25 cellular contexts compared by ENCODE assay signal in genomic region chr1:66147226-66147625, GRCh38.
DNase-seq lines count a peak whose midpoint lies in the region; ATAC-seq, FAIRE-seq and TF ChIP-seq lines count a peak whose summit lies in the region.
"Had no signal": no experiment of that assay in that cellular context is flagged by ENCODE, and none has a peak within 500 bp of the region (broad histone marks: within the 10 kb centered on the region; RNA-seq: fewer than 3 reads in every experiment).

No MANE protein-coding gene starts in this region.

- H3K9me2 ChIP-seq in GM23338 (ENCODE audit: insufficient read depth), result no peaks in the 10 kb centered on the region

- H3K27me3 ChIP-seq in GM23338 (ENCODE audit: insufficient read depth) (no peaks in the 10 kb centered on the region), dorsolateral prefrontal cortex (no peaks in the 10 kb centered on the region), HepG2 (ENCODE audit: control insufficient read depth in 1 of 2, insufficient read depth in 2 of 2, low read length in 2 of 2) (no peaks in the 10 kb centered on the region)
- H3K27me3 ChIP-seq: BLaER1 had no signal

- ATAC-seq in GM23338, result no peak
- ATAC-seq in HepG2, result peak; percentile 93
- no peak for ATAC-seq in HG03196 (IDR thresholded peaks at IDR 0.05; ENCODE audit: unreplicated experiment)
- no peak for ATAC-seq in HG02981 (IDR thresholded peaks at IDR 0.05; ENCODE audit: unreplicated experiment)

- no peaks in the 10 kb centered on the region for H3K9me3 Mint-ChIP-seq in GM23338
- H3K9me3 Mint-ChIP-seq: CD8-positive, alpha-beta memory T cell; HFFc6 had no signal

- no peak for TF ChIP-seq CTCF in GM23338 (conservative IDR thresholded peaks at IDR 0.05; ENCODE audit: low read depth in 2 of 2)
- TF ChIP-seq CTCF in dorsolateral prefrontal cortex (IDR thresholded peaks at IDR 0.05 in 54 of 56, conservative IDR thresholded peaks at IDR 0.05 in 2 of 56; ENCODE audit: low read depth in 1 of 56, partially characterized antibody in 56 of 56), result no peak
- no peak for TF ChIP-seq CTCF in HepG2 (CRISPR knock-in tag; IDR thresholded peaks at IDR 0.05)

- in situ Hi-C loops in HepG2 (cut with HindIII; ENCODE audit: extremely low pct_ligation_motif_present, low pct_unique_long_range_greater_than_20kb), result no loop called here

- intact Hi-C loops in dorsolateral prefrontal cortex (cut with DNase I) (no loop called here), HepG2 (cut with micrococcal nuclease; ENCODE audit: unreplicated experiment) (no loop called here)

- no peaks in the 10 kb centered on the region for H3K27me3 Mint-ChIP-seq in GM23338 (ENCODE audit: insufficient read depth, low read depth, poor library complexity)

- TF ChIP-seq EP300 in HepG2 (IDR thresholded peaks at IDR 0.05; ENCODE audit: low read depth in 2 of 2, low read length in 2 of 2), result peak in 1 of 2 experiments; percentile 54; a peak in 1 of 4 replicates
- TF ChIP-seq EP300 in HepG2 (CRISPR knock-in tag; IDR thresholded peaks at IDR 0.05; ENCODE audit: borderline replicate concordance), result no peak

- DNase-seq in GM23338 (ENCODE audit: low spot score), result no peak
- no peak for DNase-seq in dorsolateral prefrontal cortex
- peak; percentile 16 for DNase-seq in HepG2 (ENCODE audit: low spot score)
- DNase-seq in retina, result peak; percentile 55
- no peak for DNase-seq in stimulated activated CD4-positive, alpha-beta T cell treated with anti-CD3 and anti-CD28 coated beads, Interleukin-4, amount 100 ng/mL, for 1 hour
- DNase-seq in AG20443 (ENCODE audit: low spot score), result no peak
- DNase-seq: 8988T; CD4-positive, CD25-positive, alpha-beta regulatory T cell; CD8-positive, alpha-beta memory T cell; DMS 273 treated with DMSO at 0.1 percent for 48 hours; DMS79; EL; GDM1; GOT3; HFFc6 had no signal

- no peaks in the 10 kb centered on the region for H3K9me3 ChIP-seq in HepG2 (ENCODE audit: low read length)
- H3K9me3 ChIP-seq: BLaER1, HAP-1 had no signal

- no peaks in the 10 kb centered on the region for H4K20me1 ChIP-seq in GM23338 (replicated peaks; ENCODE audit: insufficient read depth)
- H4K20me1 ChIP-seq in HepG2 (ENCODE audit: insufficient read depth, low read length), result no peaks in the 10 kb centered on the region
- H4K20me1 ChIP-seq: BLaER1 had no signal

- no peak for TF ChIP-seq RAD21 in HepG2 (CRISPR knock-in tag; IDR thresholded peaks at IDR 0.05)

- H3K4me3 ChIP-seq in GM23338 (no peak overlapping the region), dorsolateral prefrontal cortex (no peak overlapping the region), HepG2 (replicated peaks in 1 of 3; ENCODE audit: insufficient read depth in 1 of 3, low read depth in 2 of 3, low read length in 3 of 3) (no peak overlapping the region)
- H3K4me3 ChIP-seq: BLaER1, HAP-1 had no signal

- no peak overlapping the region for H3K27ac ChIP-seq in GM23338 (ENCODE audit: low read depth)
- peak overlapping the region in 30 of 59 donors; percentile 1 to 97 (median 40) for H3K27ac ChIP-seq in dorsolateral prefrontal cortex
- H3K27ac ChIP-seq in HepG2 (ENCODE audit: extremely low read length, insufficient read depth, low read length), result no peak overlapping the region
- H3K27ac ChIP-seq: BLaER1, C4-2B had no signal

- no peak for TF ChIP-seq POLR2A in HepG2 (IDR thresholded peaks at IDR 0.05; ENCODE audit: insufficient read depth in 1 of 2, low read depth in 2 of 2, low read length in 2 of 2)

- no peak overlapping the region for H3K4me2 ChIP-seq in GM23338
- no peak overlapping the region for H3K4me2 ChIP-seq in HepG2 (ENCODE audit: low read depth, low read length)
- H3K4me2 ChIP-seq: BLaER1 had no signal

- no peak for FAIRE-seq in HepG2 (lab: Jason Lieb, UNC)
- FAIRE-seq: D721Med, GM12891, GM18507, H54 had no signal

- H3F3A ChIP-seq in GM23338 (replicated peaks; ENCODE audit: low read depth), result no peaks in the 10 kb centered on the region

- H3K79me2 ChIP-seq in GM23338 (replicated peaks; ENCODE audit: insufficient read depth) (no peaks in the 10 kb centered on the region), HepG2 (ENCODE audit: insufficient read depth, low read length) (no peaks in the 10 kb centered on the region)

- H3K4me1 ChIP-seq in GM23338 (ENCODE audit: insufficient read depth), result no peaks in the 10 kb centered on the region
- H3K4me1 ChIP-seq in HepG2 (ENCODE audit: insufficient read depth, low read length), result no peaks in the 10 kb centered on the region
- H3K4me1 ChIP-seq: BLaER1, HAP-1 had no signal

- POLR2A ChIA-PET in HepG2 (lab: Yijun Ruan, JAX), result no interaction called here

- H2AFZ ChIP-seq in GM23338 (peak overlapping the region; percentile 60; the same call in 1 of the 2 replicates), HepG2 (ENCODE audit: low read length) (no peak overlapping the region)

- H3K27ac Mint-ChIP-seq in GM23338, result no peak overlapping the region
- H3K27ac Mint-ChIP-seq: B cell; CD4-positive, CD25-positive, alpha-beta regulatory T cell; CD8-positive, alpha-beta memory T cell; HFFc6 had no signal

- H3K36me3 ChIP-seq in GM23338 (ENCODE audit: insufficient read depth) (no peaks in the 10 kb centered on the region), HepG2 (replicated peaks in 1 of 2; ENCODE audit: control insufficient read depth in 1 of 2, insufficient read depth in 2 of 2, low read length in 2 of 2) (no peaks in the 10 kb centered on the region)
- H3K36me3 ChIP-seq: BLaER1, HAP-1 had no signal

- H3K4me3 Mint-ChIP-seq in GM23338, result no peak overlapping the region
- H3K4me3 Mint-ChIP-seq: B cell; CD4-positive, CD25-positive, alpha-beta regulatory T cell; CD8-positive, alpha-beta memory T cell; HFFc6 had no signal

- WGBS in HepG2 (ENCODE audit: low lambda C conversion rate), result 0% methylated on average over 3 of the region's 3 CpGs

- H3K4me1 Mint-ChIP-seq in GM23338, result no peaks in the 10 kb centered on the region
- H3K4me1 Mint-ChIP-seq: B cell; CD4-positive, CD25-positive, alpha-beta regulatory T cell; CD8-positive, alpha-beta memory T cell had no signal

- CTCF ChIA-PET in HepG2 (lab: Yijun Ruan, JAX; ENCODE audit: low intra/inter-chr PET ratio, low total read pairs), result no interaction called here

- no peaks in the 10 kb centered on the region for H3K36me3 Mint-ChIP-seq in GM23338 (ENCODE audit: low read depth)
- H3K36me3 Mint-ChIP-seq: CD4-positive, CD25-positive, alpha-beta regulatory T cell; CD8-positive, alpha-beta memory T cell had no signal

- no TSS peak for BruUV-seq in HepG2 (replicated peaks; lab: Mats Ljungman, UMichigan)

- H3K9ac ChIP-seq in HepG2 (ENCODE audit: insufficient read depth, low read depth, low read length), result no peak overlapping the region
- H3K9ac ChIP-seq: BLaER1 had no signal

TF ChIP-seq in GM23338, 12 proteins besides CTCF, POLR2A, EP300 and RAD21 (continues in another document):
- no peak for TF ChIP-seq JUNB (IDR thresholded peaks at IDR 0.05; ENCODE audit: unreplicated experiment)
- TF ChIP-seq ZNF114 (CRISPR knock-in tag; IDR thresholded peaks at IDR 0.05), result no peak

TF ChIP-seq in HepG2, 621 proteins besides CTCF, POLR2A, EP300 and RAD21 (continues in another document):
- no peak for TF ChIP-seq CAMTA2 (CRISPR knock-in tag; IDR thresholded peaks at IDR 0.05; ENCODE audit: borderline replicate concordance)
- TF ChIP-seq FOXA1 (IDR thresholded peaks at IDR 0.05), result no peak
- TF ChIP-seq FOXA1 (CRISPR knock-in tag; IDR thresholded peaks at IDR 0.05), result peak; percentile 57
- TF ChIP-seq MAFG (CRISPR knock-in tag; IDR thresholded peaks at IDR 0.05), result no peak
- TF ChIP-seq THAP11 (CRISPR knock-in tag; IDR thresholded peaks at IDR 0.05), result no peak
- no peak for TF ChIP-seq ZNF777 (CRISPR knock-in tag; IDR thresholded peaks at IDR 0.05)
- TF ChIP-seq AHDC1 (CRISPR knock-in tag; IDR thresholded peaks at IDR 0.05; ENCODE audit: borderline replicate concordance), result peak; percentile 18; the same call in 1 of the 2 replicates
- no peak for TF ChIP-seq ZNF782 (CRISPR knock-in tag; IDR thresholded peaks at IDR 0.05; ENCODE audit: borderline replicate concordance)
- no peak for TF ChIP-seq GABPB1 (CRISPR knock-in tag; IDR thresholded peaks at IDR 0.05)
- TF ChIP-seq DNMT3B (CRISPR knock-in tag; conservative IDR thresholded peaks at IDR 0.05), result no peak
- TF ChIP-seq ZNF816 (CRISPR knock-in tag; IDR thresholded peaks at IDR 0.05; ENCODE audit: borderline replicate concordance), result no peak
- no peak for TF ChIP-seq ZFYVE20 (CRISPR knock-in tag; IDR thresholded peaks at IDR 0.05; ENCODE audit: borderline replicate concordance, low read depth)

Comparison
In these comparisons a context has a peak if more than half of its experiments do, and no peak if none do; other contexts are left out.
1. DNase-seq: peak in HepG2 (single experiment) and retina (single experiment); none in GM23338 (single experiment), dorsolateral prefrontal cortex (0 of 10), stimulated activated CD4-positive, alpha-beta T cell treated with anti-CD3 and anti-CD28 coated beads, Interleukin-4, amount 100 ng/mL, for 1 hour (single experiment) and AG20443 (single experiment).
2. H3K27ac ChIP-seq: peak in dorsolateral prefrontal cortex (30 of 59); none in GM23338 (single experiment) and HepG2 (single experiment).